In the genomic region with DNA sequence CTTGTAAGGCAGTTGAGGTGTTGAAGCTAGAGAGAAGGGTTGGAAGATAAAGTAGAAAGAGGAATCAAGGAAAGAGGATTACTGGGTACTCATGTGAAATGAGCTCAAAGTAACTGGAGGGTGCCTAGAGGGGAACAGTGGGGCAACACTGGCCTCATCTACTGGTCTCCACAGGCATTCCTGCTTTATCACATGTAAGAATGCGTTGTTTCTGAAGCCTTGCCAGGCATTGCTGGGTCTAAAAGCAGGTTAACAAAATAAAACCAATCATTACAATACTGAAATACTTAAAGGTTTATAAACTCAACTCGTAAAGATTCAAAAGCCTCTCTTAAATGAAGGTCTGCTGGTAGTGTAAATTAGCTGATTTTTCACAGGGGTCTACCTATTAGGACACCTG, we compare ENCODE assay signal across 25 cellular contexts.
"Had no signal": no experiment of that assay in that cellular context is flagged by ENCODE, and none has a peak within 500 bp of the region (broad histone marks: within the 10 kb centered on the region; RNA-seq: fewer than 3 reads in every experiment).

No MANE protein-coding gene starts in this region.

- H3K4me3 ChIP-seq: colonic mucosa, dorsolateral prefrontal cortex, gastrocnemius medialis, sigmoid colon, spleen, testis, vagina had no signal

- H3K4me1 ChIP-seq: colonic mucosa, gastrocnemius medialis, sigmoid colon, spleen, testis, vagina had no signal

- H3K9me3 ChIP-seq: colonic mucosa, gastrocnemius medialis, sigmoid colon, spleen, testis, vagina had no signal

- H3K36me3 ChIP-seq: colonic mucosa, gastrocnemius medialis, sigmoid colon, spleen, vagina had no signal

- DNase-seq: activated CD4-positive, alpha-beta memory T cell treated with anti-CD3 and anti-CD28 coated beads for 36 hours; activated CD4-positive, alpha-beta T cell treated with anti-CD3 and anti-CD28 coated beads for 48 hours; activated effector memory CD4-positive, alpha-beta T cell treated with Interleukin-2 at 50 U/mL for 16 hours; activated naive CD4-positive, alpha-beta T cell treated with anti-CD3 and anti-CD28 coated beads for 36 hours; activated naive CD8-positive, alpha-beta T cell treated with anti-CD3 and anti-CD28 coated beads, Interleukin-2, amount 10 ng/mL, durations not matched to agents 7 days and 5 days; activated T-cell treated with anti-CD3 and anti-CD28 coated beads, Interleukin-2, amount 50 U/mL, for 48 hours; amygdala; central memory CD4-positive, alpha-beta T cell; colonic mucosa; dorsolateral prefrontal cortex; effector memory CD8-positive, alpha-beta T cell; gastrocnemius medialis; head of caudate nucleus; hypothalamus; left cardiac atrium; nephron progenitor cell; sigmoid colon; spleen; stimulated activated CD4-positive, alpha-beta T cell treated with anti-CD3 and anti-CD28 coated beads, Interleukin-4, amount 100 ng/mL, for 1 hour; stimulated activated naive CD4-positive, alpha-beta T cell; T-helper 17 cell; testis had no signal

- ATAC-seq: effector memory CD8-positive, alpha-beta T cell; gastrocnemius medialis; T-helper 17 cell had no signal

- H3K27me3 ChIP-seq: colonic mucosa, gastrocnemius medialis, sigmoid colon, spleen, testis, vagina had no signal

- FAIRE-seq: endothelial cell of umbilical vein, islet of Langerhans had no signal
